Comparison of ENCODE assay signal across 27 cellular contexts in the genomic region with DNA sequence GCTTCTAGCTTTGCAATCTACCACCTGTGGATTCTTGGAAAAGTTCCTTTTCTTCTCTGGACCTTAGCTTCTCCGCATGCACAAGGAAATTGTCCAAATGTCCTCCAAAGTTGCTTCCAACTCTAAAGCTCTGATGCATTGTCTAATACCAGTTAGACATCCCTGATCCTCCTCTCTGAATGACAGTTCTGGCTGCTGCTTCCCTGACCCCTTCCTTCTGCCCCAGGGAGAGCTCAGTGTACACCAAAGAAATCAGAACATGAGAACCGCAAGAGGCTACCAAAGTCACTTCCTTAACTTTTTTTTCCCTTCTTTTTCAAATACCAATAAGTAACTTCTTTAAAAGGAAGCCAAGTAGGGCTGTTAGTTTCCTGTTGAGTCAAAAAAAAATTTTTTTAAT.
"Had no signal": no experiment of that assay in that cellular context is flagged by ENCODE, and none has a peak within 500 bp of the region (broad histone marks: within the 10 kb centered on the region; RNA-seq: fewer than 3 reads in every experiment).

No MANE protein-coding gene starts in this region.

- H3K36me3 Mint-ChIP-seq: natural killer cell had no signal

- H3K27ac ChIP-seq: colonic mucosa, epithelial cell of prostate, foreskin keratinocyte, gastroesophageal sphincter, neutrophil, pancreas, right lobe of liver, stomach, thyroid gland, vagina had no signal

- H3K27ac Mint-ChIP-seq: dendritic cell treated with granulocyte-macrophage colony-stimulating factor and Interleukin-4, amounts not matched to agents 40 ng/mL and 50 ng/mL, for 4 days; endodermal cell; memory B cell; natural killer cell had no signal

- H3K27me3 ChIP-seq: colonic mucosa, gastroesophageal sphincter, heart right ventricle, right lobe of liver, thyroid gland, vagina had no signal

- H3K9me3 ChIP-seq: colonic mucosa, neutrophil, pancreas, right lobe of liver, thyroid gland, vagina had no signal

- ATAC-seq: esophagus mucosa, foreskin keratinocyte, gastroesophageal sphincter, natural killer cell, pancreas had no signal

- DNase-seq: colonic mucosa; effector CD8-positive, alpha-beta T cell; endodermal cell; foreskin keratinocyte; heart right ventricle; hippocampal formation; left cardiac atrium; natural killer cell; pancreas; right lobe of liver; small intestine; stimulated activated CD4-positive, alpha-beta T cell treated with anti-CD3 and anti-CD28 coated beads, Interleukin-15, amount 100 ng/mL, for 24 hours; stimulated activated CD4-positive, alpha-beta T cell treated with anti-CD3 and anti-CD28 coated beads, Interleukin-2, amount 100 ng/mL, for 48 hours; stimulated activated CD8-positive, alpha-beta memory T cell treated with anti-CD3 and anti-CD28 coated beads, Interleukin-4, amount 100 ng/mL, for 48 hours; stimulated activated naive CD4-positive, alpha-beta T cell treated with Interleukin-2 at 50 U/mL for 16 hours; stomach; thyroid gland; trophoblast cell had no signal

- H3K36me3 ChIP-seq: colonic mucosa, gastroesophageal sphincter, heart right ventricle, neutrophil, pancreas, right lobe of liver, stomach, thyroid gland, vagina had no signal

- H3K4me3 Mint-ChIP-seq: dendritic cell treated with granulocyte-macrophage colony-stimulating factor and Interleukin-4, amounts not matched to agents 40 ng/mL and 50 ng/mL, for 4 days; endodermal cell; memory B cell; natural killer cell; neural crest cell had no signal

- H3K4me1 Mint-ChIP-seq: endodermal cell, memory B cell, natural killer cell, neural crest cell had no signal

- H3K4me1 ChIP-seq: colonic mucosa, foreskin keratinocyte, pancreas, right lobe of liver, stomach, thyroid gland, vagina had no signal

- H3K4me3 ChIP-seq: colonic mucosa, gastroesophageal sphincter, heart right ventricle, lung, pancreas, right lobe of liver, stomach, thyroid gland, vagina had no signal
